Comparison of ENCODE assay signal across 8 cellular contexts in genomic region chr2:19349911-19350677, GRCh38.
DNase-seq lines count a peak whose midpoint lies in the region; ATAC-seq and TF ChIP-seq lines count a peak whose summit lies in the region.

No MANE protein-coding gene starts in this region.

- TF ChIP-seq CTCF in AG10803 (conservative IDR thresholded peaks at IDR 0.05; ENCODE audit: low read length) (peak; percentile 48), nephron progenitor cell (IDR thresholded peaks at IDR 0.05) (peak; percentile 77)

- H3K9me3 Mint-ChIP-seq in nephron progenitor cell = no peaks in the 10 kb centered on the region

- H3K4me3 Mint-ChIP-seq in nephron progenitor cell = no peak overlapping the region

- peaks cover 51% of the 10 kb centered on the region for H3K27me3 Mint-ChIP-seq in nephron progenitor cell (ENCODE audit: low read depth, poor library complexity)

- H3K4me3 ChIP-seq in AG10803 (ENCODE audit: low read length) = no peak overlapping the region

- peaks cover 46% of the 10 kb centered on the region for H3K36me3 Mint-ChIP-seq in nephron progenitor cell (ENCODE audit: low read depth)

- peaks cover 64% of the 10 kb centered on the region for H3K4me1 Mint-ChIP-seq in nephron progenitor cell

- ATAC-seq in HG02763 (IDR thresholded peaks at IDR 0.05; ENCODE audit: unreplicated experiment) = peak; percentile 23
- ATAC-seq in GM18870 (IDR thresholded peaks at IDR 0.05; ENCODE audit: unreplicated experiment) = no peak

- H3K27ac Mint-ChIP-seq in nephron progenitor cell = no peak overlapping the region

- DNase-seq in AG10803 (ENCODE audit: low read depth) (no peak), fibroblast of peridontal ligament (ENCODE audit: extremely low read depth) (peak; percentile 54), nephron progenitor cell (peak; percentile 81), NCI-H1092 treated with DMSO at 0.1 percent for 48 hours (lab: John Stamatoyannopoulos, UW) (no peak), NCI-H510A treated with DMSO at 0.1 percent for 48 hours (lab: John Stamatoyannopoulos, UW) (no peak)
- peak; percentile 85 for DNase-seq in activated CD8-positive, alpha-beta memory T cell treated with anti-CD3 and anti-CD28 coated beads for 24 hours

Comparison
In these comparisons a context has a peak if more than half of its experiments do, and no peak if none do; other contexts are left out.
1. DNase-seq: peak in activated CD8-positive, alpha-beta memory T cell treated with anti-CD3 and anti-CD28 coated beads for 24 hours (single experiment), fibroblast of peridontal ligament (single experiment) and nephron progenitor cell (single experiment); none in AG10803 (single experiment), NCI-H1092 treated with DMSO at 0.1 percent for 48 hours (single experiment) and NCI-H510A treated with DMSO at 0.1 percent for 48 hours (single experiment).